ENCODE assay signal across 1 cellular context in the genomic region with DNA sequence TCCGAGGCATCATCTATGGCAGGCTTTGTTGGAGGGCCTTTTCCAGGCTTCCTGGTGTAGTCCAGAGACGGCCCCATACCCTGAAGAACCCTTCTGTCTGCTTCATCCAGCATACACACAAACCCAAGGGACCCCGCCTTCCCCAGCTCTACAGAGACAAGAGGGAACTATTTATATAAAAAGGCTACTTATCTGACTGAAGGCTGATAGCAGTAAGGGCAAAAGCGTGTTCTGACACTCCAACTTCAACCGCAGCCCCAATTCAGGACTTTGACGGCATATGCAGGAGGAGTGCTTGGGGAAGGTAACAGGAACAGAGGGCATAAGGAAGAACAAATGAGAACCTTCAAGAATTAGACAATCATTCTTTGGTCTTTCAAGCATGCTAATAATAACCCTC.
TF ChIP-seq lines count a peak whose summit lies in the region.

No MANE protein-coding gene starts in this region.

TF ChIP-seq in H1, 55 proteins besides CTCF, POLR2A, EP300 and RAD21 (continued from another document):
- no peak for TF ChIP-seq SIRT6 (IDR thresholded peaks at IDR 0.05; ENCODE audit: low read length)
- TF ChIP-seq JUND (IDR thresholded peaks at IDR 0.05; ENCODE audit: low read length) = no peak
- no peak for TF ChIP-seq KDM4A (IDR thresholded peaks at IDR 0.05; ENCODE audit: low read depth, low read length, severe bottlenecking)
- TF ChIP-seq EGR1 (IDR thresholded peaks at IDR 0.05; ENCODE audit: borderline replicate concordance, low read depth, low read length) = no peak
- no peak for TF ChIP-seq SIN3A (conservative IDR thresholded peaks at IDR 0.05 in 1 of 2, IDR thresholded peaks at IDR 0.05 in 1 of 2; ENCODE audit: low read depth in 1 of 2, low read length in 2 of 2)
- no peak for TF ChIP-seq NANOG (IDR thresholded peaks at IDR 0.05; ENCODE audit: insufficient read depth, low read depth, low read length, poor library complexity, severe bottlenecking)
- TF ChIP-seq CEBPB (IDR thresholded peaks at IDR 0.05; ENCODE audit: low read depth, low read length) = no peak
- no peak for TF ChIP-seq CBX8 (IDR thresholded peaks at IDR 0.05; ENCODE audit: borderline replicate concordance, low read depth, low read length)
- no peak for TF ChIP-seq PHF8 (conservative IDR thresholded peaks at IDR 0.05; ENCODE audit: low read depth, low read length)
- no peak for TF ChIP-seq POLR2AphosphoS5 (IDR thresholded peaks at IDR 0.05; ENCODE audit: low read depth, low read length)
